In the genomic region with DNA sequence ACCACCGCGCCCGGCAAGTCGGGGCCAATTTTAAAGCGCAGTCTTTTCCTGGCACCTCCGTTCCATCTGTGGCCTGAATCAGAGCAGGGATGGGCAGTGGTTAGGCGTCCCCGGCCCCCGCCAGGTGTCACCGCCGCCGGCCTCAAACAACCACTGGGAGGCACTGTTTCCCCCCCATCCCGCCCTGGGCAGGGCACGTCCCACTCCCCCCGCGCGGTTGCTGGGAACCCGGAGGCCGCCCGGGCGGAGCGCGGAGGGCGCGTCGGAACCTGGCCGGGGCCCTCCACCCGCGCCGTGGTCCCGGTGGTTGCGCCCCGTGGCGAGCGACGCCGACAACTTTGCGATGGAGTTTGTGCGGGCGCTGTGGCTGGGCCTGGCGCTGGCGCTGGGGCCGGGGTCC, we compare ENCODE assay signal across 9 cellular contexts. TPM values are rescaled to one million over a fixed set of nuclear protein-coding genes. Genes with fewer than 3 reads are reported as not detected.
DNase-seq lines count a peak whose midpoint lies in the region; ATAC-seq and TF ChIP-seq lines count a peak whose summit lies in the region.
"Had no signal": no experiment of that assay in that cellular context is flagged by ENCODE, and none has a peak within 500 bp of the region (broad histone marks: within the 10 kb centered on the region; RNA-seq: fewer than 3 reads in every experiment).

A gene with protein sequence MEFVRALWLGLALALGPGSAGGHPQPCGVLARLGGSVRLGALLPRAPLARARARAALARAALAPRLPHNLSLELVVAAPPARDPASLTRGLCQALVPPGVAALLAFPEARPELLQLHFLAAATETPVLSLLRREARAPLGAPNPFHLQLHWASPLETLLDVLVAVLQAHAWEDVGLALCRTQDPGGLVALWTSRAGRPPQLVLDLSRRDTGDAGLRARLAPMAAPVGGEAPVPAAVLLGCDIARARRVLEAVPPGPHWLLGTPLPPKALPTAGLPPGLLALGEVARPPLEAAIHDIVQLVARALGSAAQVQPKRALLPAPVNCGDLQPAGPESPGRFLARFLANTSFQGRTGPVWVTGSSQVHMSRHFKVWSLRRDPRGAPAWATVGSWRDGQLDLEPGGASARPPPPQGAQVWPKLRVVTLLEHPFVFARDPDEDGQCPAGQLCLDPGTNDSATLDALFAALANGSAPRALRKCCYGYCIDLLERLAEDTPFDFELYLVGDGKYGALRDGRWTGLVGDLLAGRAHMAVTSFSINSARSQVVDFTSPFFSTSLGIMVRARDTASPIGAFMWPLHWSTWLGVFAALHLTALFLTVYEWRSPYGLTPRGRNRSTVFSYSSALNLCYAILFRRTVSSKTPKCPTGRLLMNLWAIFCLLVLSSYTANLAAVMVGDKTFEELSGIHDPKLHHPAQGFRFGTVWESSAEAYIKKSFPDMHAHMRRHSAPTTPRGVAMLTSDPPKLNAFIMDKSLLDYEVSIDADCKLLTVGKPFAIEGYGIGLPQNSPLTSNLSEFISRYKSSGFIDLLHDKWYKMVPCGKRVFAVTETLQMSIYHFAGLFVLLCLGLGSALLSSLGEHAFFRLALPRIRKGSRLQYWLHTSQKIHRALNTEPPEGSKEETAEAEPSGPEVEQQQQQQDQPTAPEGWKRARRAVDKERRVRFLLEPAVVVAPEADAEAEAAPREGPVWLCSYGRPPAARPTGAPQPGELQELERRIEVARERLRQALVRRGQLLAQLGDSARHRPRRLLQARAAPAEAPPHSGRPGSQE (plus strand): TSS at position 325 of the 400 bp plus-strand sequence. CDS start 19 bp downstream, at position 344.

- H3K27ac ChIP-seq in OCI-LY3 (ENCODE audit: low read length) (no peak within 1 kb of the TSS), gastrocnemius medialis (no peak within 1 kb of the TSS)
- H3K27ac ChIP-seq: epithelial cell of prostate had no signal

- H3K9me3 Mint-ChIP-seq in activated T-helper 1 cell treated with anti-CD3 and anti-CD28 coated beads, Interleukin-12 subunit alpha, Interleukin-12 subunit beta, Interleukin-2, Interleukin-4 antibody, amounts not matched to agents 30 ng/mL and 10 ng/mL and 1 ng/mL, durations not matched to agents 14 hours and 24 hours and 36 hours = no peaks in the 10 kb centered on the region

- H3K4me3 ChIP-seq in OCI-LY3 (ENCODE audit: low read length) (no peak within 1 kb of the TSS), foreskin fibroblast (ENCODE audit: low read depth in 1 of 2, low read length in 2 of 2) (peak within 1 kb of the TSS in 1 of 2 donors; percentile 18), gastrocnemius medialis (no peak within 1 kb of the TSS)

- H3K4me1 Mint-ChIP-seq in activated T-helper 1 cell treated with anti-CD3 and anti-CD28 coated beads, Interleukin-12 subunit alpha, Interleukin-12 subunit beta, Interleukin-2, Interleukin-4 antibody, amounts not matched to agents 30 ng/mL and 10 ng/mL and 1 ng/mL, durations not matched to agents 14 hours and 24 hours and 36 hours (ENCODE audit: low read depth) = peaks cover 5% of the 10 kb centered on the region

- ATAC-seq in gastrocnemius medialis = no peak
- ATAC-seq in left lobe of liver = no peak
- no peak for ATAC-seq in HG03039 (IDR thresholded peaks at IDR 0.05; ENCODE audit: unreplicated experiment)
- ATAC-seq in GM21723 (IDR thresholded peaks at IDR 0.05; ENCODE audit: unreplicated experiment) = no peak

- H3K36me3 ChIP-seq in OCI-LY3 (replicated peaks; ENCODE audit: low read depth, low read length) (no peaks in the 10 kb centered on the region), gastrocnemius medialis (no peaks in the 10 kb centered on the region)

- no peak within 1 kb of the TSS for H3K9ac ChIP-seq in OCI-LY3 (ENCODE audit: low read length)

- H3K27me3 ChIP-seq in OCI-LY3 (ENCODE audit: low read depth, low read length) (no peaks in the 10 kb centered on the region), gastrocnemius medialis (peaks cover 63 to 78% (median 65%) of the 10 kb centered on the region in 3 donors)

- TF ChIP-seq POLR2A in gastrocnemius medialis (IDR thresholded peaks at IDR 0.05) = no peak

- H3K9me3 ChIP-seq in OCI-LY3 (ENCODE audit: insufficient read depth, low read length) (no peaks in the 10 kb centered on the region), gastrocnemius medialis (no peaks in the 10 kb centered on the region)

- H2AFZ ChIP-seq in OCI-LY3 (ENCODE audit: low read depth, low read length) = no peak within 1 kb of the TSS

- peak within 1 kb of the TSS; percentile 47 for H3K4me3 Mint-ChIP-seq in activated T-helper 1 cell treated with anti-CD3 and anti-CD28 coated beads, Interleukin-12 subunit alpha, Interleukin-12 subunit beta, Interleukin-2, Interleukin-4 antibody, amounts not matched to agents 30 ng/mL and 10 ng/mL and 1 ng/mL, durations not matched to agents 14 hours and 24 hours and 36 hours

- TF ChIP-seq CTCF in GM13977 (IDR thresholded peaks at IDR 0.05; ENCODE audit: extremely low read depth, insufficient read depth, missing control alignments) = peak; percentile 62
- no peak for TF ChIP-seq CTCF in OCI-LY3 (IDR thresholded peaks at IDR 0.05; ENCODE audit: low read depth, low read length)
- TF ChIP-seq CTCF in foreskin fibroblast (IDR thresholded peaks at IDR 0.05; ENCODE audit: low read depth, low read length) = peak; percentile 53
- TF ChIP-seq CTCF in gastrocnemius medialis (IDR thresholded peaks at IDR 0.05 in 4 of 5, conservative IDR thresholded peaks at IDR 0.05 in 1 of 5) = peak in 4 of 5 experiments; percentile 3 to 47 (median 30)

- H3K79me2 ChIP-seq in OCI-LY3 (ENCODE audit: low read length) = no peaks in the 10 kb centered on the region

- DNase-seq in GM13977 (ENCODE audit: low spot score) = peak; percentile 87
- DNase-seq in activated T-helper 1 cell treated with anti-CD3 and anti-CD28 coated beads, Interleukin-12 subunit alpha, Interleukin-12 subunit beta, Interleukin-2, Interleukin-4 antibody, amounts not matched to agents 30 ng/mL and 10 ng/mL and 1 ng/mL, durations not matched to agents 14 hours and 24 hours and 36 hours (ENCODE audit: low spot score) = peak; percentile 43
- DNase-seq in foreskin fibroblast = peak in 1 of 2 donors; percentile 85
- no peak for DNase-seq in gastrocnemius medialis
- no peak for DNase-seq in left lobe of liver (ENCODE audit: low spot score)

- in situ Hi-C loops in GM13977 (cut with MboI; ENCODE audit: low pct_unique_long_range_greater_than_20kb, low sequenced_read_pairs, unreplicated experiment) (no loop called here), gastrocnemius medialis (cut with MboI; ENCODE audit: low sequenced_read_pairs in 4 of 4) (no loop called here)

- peaks cover 38% of the 10 kb centered on the region for H3K27me3 Mint-ChIP-seq in activated T-helper 1 cell treated with anti-CD3 and anti-CD28 coated beads, Interleukin-12 subunit alpha, Interleukin-12 subunit beta, Interleukin-2, Interleukin-4 antibody, amounts not matched to agents 30 ng/mL and 10 ng/mL and 1 ng/mL, durations not matched to agents 14 hours and 24 hours and 36 hours (ENCODE audit: insufficient read depth)

- no peaks in the 10 kb centered on the region for H3K36me3 Mint-ChIP-seq in activated T-helper 1 cell treated with anti-CD3 and anti-CD28 coated beads, Interleukin-12 subunit alpha, Interleukin-12 subunit beta, Interleukin-2, Interleukin-4 antibody, amounts not matched to agents 30 ng/mL and 10 ng/mL and 1 ng/mL, durations not matched to agents 14 hours and 24 hours and 36 hours (ENCODE audit: low read depth)

- peak within 1 kb of the TSS; percentile 57; the same call in 1 of the 2 replicates for H3K4me2 ChIP-seq in OCI-LY3 (ENCODE audit: low read length)

- H3K4me1 ChIP-seq in OCI-LY3 (ENCODE audit: low read length) (peaks cover 3% of the 10 kb centered on the region), gastrocnemius medialis (peaks cover 0 to 9% of the 10 kb centered on the region in 2 donors)

- no peak within 1 kb of the TSS for H3K27ac Mint-ChIP-seq in activated T-helper 1 cell treated with anti-CD3 and anti-CD28 coated beads, Interleukin-12 subunit alpha, Interleukin-12 subunit beta, Interleukin-2, Interleukin-4 antibody, amounts not matched to agents 30 ng/mL and 10 ng/mL and 1 ng/mL, durations not matched to agents 14 hours and 24 hours and 36 hours

- no peaks in the 10 kb centered on the region for H4K20me1 ChIP-seq in OCI-LY3 (ENCODE audit: insufficient read depth, low read length)

- intact Hi-C loops in activated T-helper 1 cell treated with anti-CD3 and anti-CD28 coated beads, Interleukin-12 subunit alpha, Interleukin-12 subunit beta, Interleukin-2, Interleukin-4 antibody, amounts not matched to agents 30 ng/mL and 10 ng/mL and 1 ng/mL, durations not matched to agents 14 hours and 24 hours and 36 hours (cut with micrococcal nuclease) = loop anchor here (2.0 kb wide), 2 partner anchors 137 to 229 kb away; no protein-coding TSS in a partner anchor
- intact Hi-C loops in gastrocnemius medialis (cut with DNase I; ENCODE audit: low total_unique reads) = loop anchor here (2.0 kb wide), 1 partner anchor 229 kb away; no protein-coding TSS in a partner anchor

RNA-seq across cellular contexts. Expression of the gene that starts here (rescaled TPM):
- not detected in 2 replicates for total RNA-seq in activated T-helper 1 cell treated with anti-CD3 and anti-CD28 coated beads, Interleukin-12 subunit alpha, Interleukin-12 subunit beta, Interleukin-2, Interleukin-4 antibody, amounts not matched to agents 30 ng/mL and 10 ng/mL and 1 ng/mL, durations not matched to agents 14 hours and 24 hours and 36 hours
- not detected for total RNA-seq in gastrocnemius medialis
- total RNA-seq in left lobe of liver = not detected

Comparison
In these comparisons a context has a peak if more than half of its experiments do, and no peak if none do; other contexts are left out.
1. Peak in DNase-seq in activated T-helper 1 cell treated with anti-CD3 and anti-CD28 coated beads, Interleukin-12 subunit alpha, Interleukin-12 subunit beta, Interleukin-2, Interleukin-4 antibody, amounts not matched to agents 30 ng/mL and 10 ng/mL and 1 ng/mL, durations not matched to agents 14 hours and 24 hours and 36 hours; RNA of the gene not detected or under 1 TPM.